ENCODE assay signal across 8 cellular contexts in the genomic region with DNA sequence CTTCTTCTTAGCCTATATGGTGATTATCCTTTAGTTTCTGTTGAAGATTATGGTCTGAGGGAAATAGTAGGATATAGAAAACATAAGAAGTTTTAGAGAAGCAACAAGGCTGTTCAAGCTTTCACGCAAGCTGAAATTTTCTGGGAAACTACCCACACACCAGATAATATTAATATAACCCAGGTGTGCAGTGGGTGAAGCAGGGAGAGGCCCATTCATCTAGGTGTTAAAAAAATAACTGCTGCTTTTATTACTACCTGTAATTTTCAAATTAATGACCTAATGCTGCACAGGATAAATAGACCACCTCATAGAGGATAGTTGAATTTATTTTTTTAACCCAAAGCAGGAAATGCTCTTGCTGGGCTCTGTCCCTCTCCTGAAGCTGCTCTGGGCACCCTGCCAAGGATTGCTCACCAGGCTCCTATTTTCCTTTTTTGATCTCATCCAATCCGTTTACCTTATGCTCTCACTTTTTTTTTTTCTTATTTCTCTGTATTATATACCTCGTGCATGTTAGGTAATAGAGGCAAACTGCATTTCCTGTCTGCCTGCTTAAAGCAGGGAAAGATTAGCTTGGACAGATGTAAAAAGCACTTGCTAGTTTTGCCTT.
DNase-seq lines count a peak whose midpoint lies in the region; ATAC-seq and TF ChIP-seq lines count a peak whose summit lies in the region.

No MANE protein-coding gene starts in this region.

- no peak overlapping the region for H3K4ac ChIP-seq in IMR-90 (ENCODE audit: low read depth, low read length)

- H2BK5ac ChIP-seq in IMR-90 (ENCODE audit: low read depth, low read length, poor library complexity, severe bottlenecking): no peak overlapping the region

- no peak overlapping the region for H3K23ac ChIP-seq in IMR-90 (ENCODE audit: low read depth, low read length)

- WGBS in IMR-90 (ENCODE audit: extremely low coverage in 2 of 2, insufficient read length in 1 of 2), 2 experiments: no CpG with 5 or more reads among the region's 3 CpGs

- no peak overlapping the region for H3K9ac ChIP-seq in IMR-90 (ENCODE audit: low read depth, low read length)

- no peak overlapping the region for H4K5ac ChIP-seq in IMR-90 (ENCODE audit: low read depth, low read length)

- no peak overlapping the region for H4K91ac ChIP-seq in IMR-90 (ENCODE audit: insufficient read depth, low read depth, low read length)

- H2BK120ac ChIP-seq in IMR-90 (ENCODE audit: low read depth, low read length): no peak overlapping the region

- no peak overlapping the region for H2AK9ac ChIP-seq in IMR-90 (replicated peaks; ENCODE audit: low read depth, low read length, poor library complexity)

- dilution Hi-C loops in IMR-90 (cut with HindIII; ENCODE audit: low sequenced_read_pairs, unreplicated experiment): no loop called here

- TF ChIP-seq CTCF in 22Rv1 (IDR thresholded peaks at IDR 0.05): no peak
- no peak for TF ChIP-seq CTCF in IMR-90 (conservative IDR thresholded peaks at IDR 0.05; ENCODE audit: low read depth, low read length)
- no peak for TF ChIP-seq CTCF in epithelial cell of proximal tubule (conservative IDR thresholded peaks at IDR 0.05; ENCODE audit: low read depth, low read length)
- TF ChIP-seq CTCF in GM10248 (IDR thresholded peaks at IDR 0.05; ENCODE audit: control extremely low read depth, extremely low read depth, low read depth, missing control alignments): no peak

- no peak for TF ChIP-seq POLR2A in IMR-90 (IDR thresholded peaks at IDR 0.05; ENCODE audit: low read depth, low read length)

- peak overlapping the region; percentile 39; the same call in 1 of the 2 replicates for H3K4me2 ChIP-seq in IMR-90 (ENCODE audit: low read depth, low read length)

- in situ Hi-C loops in IMR-90 (cut with MboI; ENCODE audit: low sequenced_read_pairs): no loop called here

- no peaks in the 10 kb centered on the region for H3K9me3 ChIP-seq in IMR-90 (ENCODE audit: control insufficient read depth, insufficient read depth, low read length)

- no peak overlapping the region for H2AFZ ChIP-seq in IMR-90 (replicated peaks; ENCODE audit: low read length, poor library complexity)

- intact Hi-C loops in IMR-90 (cut with micrococcal nuclease): loop anchor here (2.0 kb wide), 1 partner anchor 124 kb away; the partner anchor contains the start of gene SLC12A2

- peaks cover 13% of the 10 kb centered on the region for H3K4me1 ChIP-seq in IMR-90 (ENCODE audit: control insufficient read depth, insufficient read depth, low read length)

- H3K36me3 ChIP-seq in IMR-90 (ENCODE audit: control insufficient read depth, insufficient read depth, low read length): no peaks in the 10 kb centered on the region

- no TSS peak for BruUV-seq in IMR-90 (replicated peaks; lab: Mats Ljungman, UMichigan)

- POLR2A ChIA-PET in IMR-90 (lab: Charles Lee; ENCODE audit: unreplicated experiment) (interaction anchor here (0.8 kb wide), 1 partner anchor 713 kb away, joined by 4 read pairs; no protein-coding TSS in a partner anchor), GM10248 (lab: Yijun Ruan, JAX) (no interaction called here)

- H2AK5ac ChIP-seq in IMR-90 (ENCODE audit: low read depth, low read length): no peak overlapping the region

- no peaks in the 10 kb centered on the region; a peak in 1 of 4 replicates for H3K79me1 ChIP-seq in IMR-90 (ENCODE audit: low read depth in 1 of 2, low read length in 2 of 2)

- peaks cover 5% of the 10 kb centered on the region; the same call in 1 of the 2 replicates for H3K9me1 ChIP-seq in IMR-90 (ENCODE audit: insufficient read depth, low read length)

- ATAC-seq in IMR-90 (ENCODE audit: low read depth): peak; percentile 79
- ATAC-seq in GM18867 (IDR thresholded peaks at IDR 0.05; ENCODE audit: unreplicated experiment): no peak
- no peak for ATAC-seq in GM21390 (IDR thresholded peaks at IDR 0.05; ENCODE audit: unreplicated experiment)

- H3K18ac ChIP-seq in IMR-90 (ENCODE audit: low read depth, low read length): no peak overlapping the region

- no peak overlapping the region for H2BK15ac ChIP-seq in IMR-90 (ENCODE audit: low read depth, low read length)

- H3K4me3 ChIP-seq in IMR-90 (ENCODE audit: insufficient read depth, low read depth, low read length) (no peak overlapping the region), epithelial cell of proximal tubule (ENCODE audit: low read depth, low read length) (no peak overlapping the region)

- H2BK20ac ChIP-seq in IMR-90 (ENCODE audit: low read depth, low read length): no peak overlapping the region

- no peak for TF ChIP-seq RAD21 in IMR-90 (IDR thresholded peaks at IDR 0.05; ENCODE audit: low read length)

- H3K56ac ChIP-seq in IMR-90 (ENCODE audit: extremely low read depth, insufficient read depth, low read length): no peak overlapping the region

- CTCF ChIA-PET in IMR-90 (lab: Yijun Ruan, JAX) (interaction anchor here (0.8 to 1.8 kb wide), 2 partner anchors 9 to 11 kb away, joined by 4 read pairs; no protein-coding TSS in a partner anchor), GM10248 (lab: Yijun Ruan, JAX) (interaction anchor here (0.8 to 1.6 kb wide), 6 partner anchors 8 to 21 kb away, joined by 3 to 4 read pairs (median 3); no protein-coding TSS in a partner anchor)

- DNase-seq in IMR-90 (peak; percentile 92), RKO (ENCODE audit: low spot score) (peak; percentile 55), epithelial cell of proximal tubule (ENCODE audit: low read depth) (peak; percentile 43), renal cortical epithelial cell (ENCODE audit: low read depth) (peak; percentile 86), GM10248 (ENCODE audit: extremely low spot score) (no peak)

- H3K27me3 ChIP-seq in IMR-90 (ENCODE audit: control insufficient read depth, insufficient read depth, low read length): no peaks in the 10 kb centered on the region

- no peaks in the 10 kb centered on the region for H4K20me1 ChIP-seq in IMR-90 (ENCODE audit: insufficient read depth, low read length)

- H3K27ac ChIP-seq in 22Rv1: peak overlapping the region; percentile 93
- no peak overlapping the region for H3K27ac ChIP-seq in IMR-90 (ENCODE audit: insufficient read depth, low read length)

- H3K14ac ChIP-seq in IMR-90 (replicated peaks; ENCODE audit: low read depth, low read length): no peak overlapping the region

- H4K8ac ChIP-seq in IMR-90 (ENCODE audit: low read depth in 2 of 2, low read length in 2 of 2): no peak overlapping the region

TF ChIP-seq in IMR-90, 13 proteins besides CTCF, POLR2A, EP300 and RAD21:
- no peak for TF ChIP-seq RFX5 (IDR thresholded peaks at IDR 0.05; ENCODE audit: low read depth, low read length)
- peak; percentile 27; the same call in 1 of the 2 replicates for TF ChIP-seq CEBPB (IDR thresholded peaks at IDR 0.05; ENCODE audit: low read depth, low read length)
TF ChIP-seq in IMR-90: peak in this region for 1.
